ENCODE assay signal across 15 cellular contexts in genomic region chr5:78127875-78128274, GRCh38.
A peak's percentile ranks its signal among the peaks of the same experiment; 100 is the strongest.
DNase-seq lines count a peak whose midpoint lies in the region; ATAC-seq and TF ChIP-seq lines count a peak whose summit lies in the region.
"Had no signal": no experiment of that assay in that cellular context is flagged by ENCODE, and none has a peak within 500 bp of the region (broad histone marks: within the 10 kb centered on the region; RNA-seq: fewer than 3 reads in every experiment).

No MANE protein-coding gene starts in this region.

- H3K4me1 Mint-ChIP-seq in Calu3 (ENCODE audit: low read depth, unreplicated experiment) (no peaks in the 10 kb centered on the region), brain (no peaks in the 10 kb centered on the region)
- no peaks in the 10 kb centered on the region for H3K4me1 Mint-ChIP-seq in effector memory CD8-positive, alpha-beta T cell (ENCODE audit: low read depth in 2 of 2)
- H3K4me1 Mint-ChIP-seq: stimulated activated naive CD8-positive, alpha-beta T cell treated with anti-CD3 and anti-CD28 coated beads, Interleukin-15, amount 100 ng/mL, for 72 hours had no signal

- H4K91ac ChIP-seq in mesenchymal stem cell (ENCODE audit: low read length): no peak overlapping the region

- 50% methylated on average over 1 of the region's 3 CpGs for WGBS in mesenchymal stem cell

- no peak overlapping the region for H2BK12ac ChIP-seq in mesenchymal stem cell (ENCODE audit: low read length in 2 of 2)

- no peak overlapping the region for H3K23ac ChIP-seq in mesenchymal stem cell (ENCODE audit: low read length in 2 of 2)

- H3K4me1 ChIP-seq in mesenchymal stem cell (ENCODE audit: control insufficient read depth, insufficient read depth, low read depth, low read length): no peaks in the 10 kb centered on the region
- H3K4me1 ChIP-seq: left lung had no signal

- H3K9me3 Mint-ChIP-seq in Calu3 (ENCODE audit: low read depth, unreplicated experiment) (no peaks in the 10 kb centered on the region), brain (peaks cover 0 to 3% (median 0%) of the 10 kb centered on the region in 5 experiments)
- H3K9me3 Mint-ChIP-seq in effector memory CD8-positive, alpha-beta T cell: no peaks in the 10 kb centered on the region

- no peak overlapping the region for H2AK5ac ChIP-seq in mesenchymal stem cell (ENCODE audit: low read length, severe bottlenecking)

- H3K4me3 Mint-ChIP-seq in Calu3 (ENCODE audit: low read depth, unreplicated experiment): no peak overlapping the region
- H3K4me3 Mint-ChIP-seq in brain: no peak overlapping the region
- no peak overlapping the region for H3K4me3 Mint-ChIP-seq in effector memory CD8-positive, alpha-beta T cell
- H3K4me3 Mint-ChIP-seq: stimulated activated naive CD8-positive, alpha-beta T cell treated with anti-CD3 and anti-CD28 coated beads, Interleukin-15, amount 100 ng/mL, for 72 hours had no signal

- no peak overlapping the region for H3K14ac ChIP-seq in mesenchymal stem cell (ENCODE audit: low read length in 2 of 2)

- H3K27ac Mint-ChIP-seq in Calu3 (ENCODE audit: unreplicated experiment) (no peak overlapping the region), brain (no peak overlapping the region)
- no peak overlapping the region for H3K27ac Mint-ChIP-seq in effector memory CD8-positive, alpha-beta T cell
- H3K27ac Mint-ChIP-seq: stimulated activated naive CD8-positive, alpha-beta T cell treated with anti-CD3 and anti-CD28 coated beads, Interleukin-15, amount 100 ng/mL, for 72 hours had no signal

- no peak overlapping the region for H4K8ac ChIP-seq in mesenchymal stem cell (ENCODE audit: low read length)

- H2BK15ac ChIP-seq in mesenchymal stem cell (ENCODE audit: low read depth, poor library complexity, severe bottlenecking): no peak overlapping the region

- no peak overlapping the region for H2BK5ac ChIP-seq in mesenchymal stem cell (ENCODE audit: low read depth, low read length, poor library complexity, severe bottlenecking)

- ATAC-seq in effector memory CD8-positive, alpha-beta T cell (replicated peaks): no peak
- no peak for ATAC-seq in HG02588 (IDR thresholded peaks at IDR 0.05; ENCODE audit: unreplicated experiment)
- ATAC-seq: esophagus mucosa; left lung; stimulated activated naive CD8-positive, alpha-beta T cell treated with anti-CD3 and anti-CD28 coated beads, Interleukin-15, amount 100 ng/mL, for 72 hours had no signal

- no peaks in the 10 kb centered on the region for H3K36me3 Mint-ChIP-seq in Calu3 (ENCODE audit: insufficient read depth, unreplicated experiment)
- peaks cover 43% of the 10 kb centered on the region for H3K36me3 Mint-ChIP-seq in brain
- H3K36me3 Mint-ChIP-seq in effector memory CD8-positive, alpha-beta T cell (ENCODE audit: insufficient read depth): peaks cover 17% of the 10 kb centered on the region

- H3K4me3 ChIP-seq in mesenchymal stem cell (ENCODE audit: insufficient read depth in 1 of 2, low read depth in 1 of 2, low read length in 2 of 2): no peak overlapping the region
- H3K4me3 ChIP-seq: left lung had no signal

- no peak overlapping the region for H3K9ac ChIP-seq in mesenchymal stem cell (ENCODE audit: low read length)

- no peak overlapping the region for H2AFZ ChIP-seq in mesenchymal stem cell (ENCODE audit: low read depth, low read length)

- no TSS peak for BruUV-seq in Calu3 (replicated peaks; lab: Mats Ljungman, UMichigan)

- no peak overlapping the region for H3K4ac ChIP-seq in mesenchymal stem cell (ENCODE audit: low read depth in 1 of 2, low read length in 2 of 2)

- H3K36me3 ChIP-seq in mesenchymal stem cell (ENCODE audit: control insufficient read depth in 1 of 2, insufficient read depth in 2 of 2, low read depth in 1 of 2, low read length in 2 of 2): peaks cover 0 to 34% of the 10 kb centered on the region in 2 experiments

- no peak overlapping the region for H3K18ac ChIP-seq in mesenchymal stem cell (ENCODE audit: low read depth in 1 of 2, low read length in 2 of 2)

- H3K9me3 ChIP-seq in mesenchymal stem cell (ENCODE audit: control insufficient read depth, low read length): no peaks in the 10 kb centered on the region
- H3K9me3 ChIP-seq: left lung had no signal

- DNase-seq in Calu3 (peak; percentile 9), HuH-7 (ENCODE audit: low spot score) (peak; percentile 3), mesenchymal stem cell (peak; percentile 7), NCI-H1092 treated with DMSO at 0.1 percent for 48 hours (lab: John Stamatoyannopoulos, UW) (no peak), dedifferentiated amniotic fluid mesenchymal stem cell (ENCODE audit: extremely low spot score) (no peak)
- no peak for DNase-seq in effector memory CD8-positive, alpha-beta T cell
- DNase-seq: DMS153; HCEC 1CT; left lung; NCI-H1105 treated with DMSO at 0.1 percent for 48 hours; NCI-H748 treated with DMSO at 0.1 percent for 48 hours; stimulated activated naive CD8-positive, alpha-beta T cell treated with anti-CD3 and anti-CD28 coated beads, Interleukin-15, amount 100 ng/mL, for 72 hours had no signal

- H3K27me3 ChIP-seq in mesenchymal stem cell (ENCODE audit: control insufficient read depth in 1 of 2, insufficient read depth in 1 of 2, low read length in 2 of 2): no peaks in the 10 kb centered on the region
- H3K27me3 ChIP-seq: left lung had no signal

- no peak overlapping the region for H3K4me2 ChIP-seq in mesenchymal stem cell (ENCODE audit: low read length, poor library complexity, severe bottlenecking)

- H2BK120ac ChIP-seq in mesenchymal stem cell (ENCODE audit: low read depth, low read length): no peak overlapping the region

- no peak overlapping the region for H3K27ac ChIP-seq in mesenchymal stem cell (ENCODE audit: low read length, poor library complexity, severe bottlenecking)
- H3K27ac ChIP-seq: left lung had no signal

- intact Hi-C loops in Calu3 (cut with micrococcal nuclease; ENCODE audit: unreplicated experiment): no loop called here

- H3K79me1 ChIP-seq in mesenchymal stem cell (replicated peaks; ENCODE audit: low read length, poor library complexity, severe bottlenecking): peaks cover 3% of the 10 kb centered on the region

- TF ChIP-seq CTCF in Calu3 (IDR thresholded peaks at IDR 0.05; ENCODE audit: unreplicated experiment) (peak; percentile 25), brain (conservative IDR thresholded peaks at IDR 0.05) (peak; percentile 13 to 45)

- H3K27me3 Mint-ChIP-seq in Calu3 (ENCODE audit: unreplicated experiment) (no peaks in the 10 kb centered on the region), brain (no peaks in the 10 kb centered on the region)
- H3K27me3 Mint-ChIP-seq in effector memory CD8-positive, alpha-beta T cell: no peaks in the 10 kb centered on the region
- H3K27me3 Mint-ChIP-seq: stimulated activated naive CD8-positive, alpha-beta T cell treated with anti-CD3 and anti-CD28 coated beads, Interleukin-15, amount 100 ng/mL, for 72 hours had no signal

- CTCF ChIA-PET in Calu3 (lab: Charles Lee): interaction anchor here (1.0 to 1.2 kb wide), 3 partner anchors 11 to 141 kb away, joined by 3 to 5 read pairs (median 4); no protein-coding TSS in a partner anchor

Comparison
In these comparisons a context has a peak if more than half of its experiments do, and no peak if none do; other contexts are left out.
1. DNase-seq: peak in Calu3 (single experiment), HuH-7 (single experiment) and mesenchymal stem cell (single experiment); none in NCI-H1092 treated with DMSO at 0.1 percent for 48 hours (single experiment), dedifferentiated amniotic fluid mesenchymal stem cell (single experiment) and effector memory CD8-positive, alpha-beta T cell (0 of 3).